ENCODE assay signal across 11 cellular contexts in the genomic region with DNA sequence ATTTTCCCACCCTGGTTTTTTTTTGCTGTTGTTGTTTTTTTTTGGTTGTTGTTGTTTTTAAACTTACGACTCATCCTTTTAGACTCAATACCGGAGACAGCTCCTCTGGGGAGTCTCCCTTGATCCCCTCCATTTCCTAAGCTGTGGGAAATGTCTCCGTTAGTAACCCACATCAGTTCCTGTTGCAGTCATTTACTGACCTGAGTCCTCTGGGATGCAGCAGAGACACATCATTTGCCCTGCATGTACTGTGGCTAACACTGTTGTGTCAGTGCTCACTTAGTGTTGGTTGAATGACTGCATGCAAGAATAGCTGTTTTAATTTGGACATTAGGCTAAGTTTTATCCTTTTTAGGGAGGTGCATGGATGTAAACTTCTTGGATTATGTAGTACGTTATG.
A peak's percentile ranks its signal among the peaks of the same experiment; 100 is the strongest.
DNase-seq lines count a peak whose midpoint lies in the region; ATAC-seq and TF ChIP-seq lines count a peak whose summit lies in the region.
"Had no signal": no experiment of that assay in that cellular context is flagged by ENCODE, and none has a peak within 500 bp of the region (broad histone marks: within the 10 kb centered on the region; RNA-seq: fewer than 3 reads in every experiment).

No MANE protein-coding gene starts in this region.

- H3K27me3 Mint-ChIP-seq in activated T-helper 2 cell treated with anti-CD3 and anti-CD28 coated beads, Interferon-gamma antibody, Interleukin-2, Interleukin-4, amounts not matched to agents 10 μg/mL and 5 μg/mL and 100 μg/mL, durations not matched to agents 14 hours and 24 hours and 36 hours (ENCODE audit: low read depth): no peaks in the 10 kb centered on the region
- H3K27me3 Mint-ChIP-seq in immature natural killer cell (ENCODE audit: low read depth in 3 of 3) (peaks cover 0 to 1% (median 0%) of the 10 kb centered on the region in 3 donors), nephron progenitor cell (ENCODE audit: low read depth, poor library complexity) (no peaks in the 10 kb centered on the region)

- peaks cover 34% of the 10 kb centered on the region for H3K36me3 Mint-ChIP-seq in activated T-helper 2 cell treated with anti-CD3 and anti-CD28 coated beads, Interferon-gamma antibody, Interleukin-2, Interleukin-4, amounts not matched to agents 10 μg/mL and 5 μg/mL and 100 μg/mL, durations not matched to agents 14 hours and 24 hours and 36 hours (ENCODE audit: low read depth)
- peaks cover 0 to 4% (median 0%) of the 10 kb centered on the region in 3 donors for H3K36me3 Mint-ChIP-seq in immature natural killer cell
- no peaks in the 10 kb centered on the region for H3K36me3 Mint-ChIP-seq in nephron progenitor cell (ENCODE audit: low read depth)

- H3K4me1 Mint-ChIP-seq in activated T-helper 2 cell treated with anti-CD3 and anti-CD28 coated beads, Interferon-gamma antibody, Interleukin-2, Interleukin-4, amounts not matched to agents 10 μg/mL and 5 μg/mL and 100 μg/mL, durations not matched to agents 14 hours and 24 hours and 36 hours (ENCODE audit: low read depth): peaks cover 42% of the 10 kb centered on the region
- H3K4me1 Mint-ChIP-seq in immature natural killer cell (peaks cover 43 to 57% of the 10 kb centered on the region in 2 donors), nephron progenitor cell (peaks cover 8% of the 10 kb centered on the region)

- ATAC-seq in Right ventricle myocardium superior (ENCODE audit: poor library complexity) (peak; percentile 42), GM18909 (IDR thresholded peaks at IDR 0.05; ENCODE audit: poor library complexity, unreplicated experiment) (no peak), GM19351 (IDR thresholded peaks at IDR 0.05; ENCODE audit: unreplicated experiment) (no peak)
- ATAC-seq: pancreas had no signal

- DNase-seq in Right ventricle myocardium superior (no peak), cardiac septum (ENCODE audit: low spot score) (no peak), immature natural killer cell (no peak), nephron progenitor cell (no peak), putamen (ENCODE audit: low spot score) (no peak)
- no peak for DNase-seq in activated T-helper 2 cell treated with anti-CD3 and anti-CD28 coated beads, Interferon-gamma antibody, Interleukin-2, Interleukin-4, amounts not matched to agents 10 μg/mL and 5 μg/mL and 100 μg/mL, durations not matched to agents 14 hours and 24 hours and 36 hours (ENCODE audit: low spot score)
- DNase-seq: C1 segment of cervical spinal cord, NCI-H1048, pancreas had no signal

- no peaks in the 10 kb centered on the region for H3K9me3 Mint-ChIP-seq in activated T-helper 2 cell treated with anti-CD3 and anti-CD28 coated beads, Interferon-gamma antibody, Interleukin-2, Interleukin-4, amounts not matched to agents 10 μg/mL and 5 μg/mL and 100 μg/mL, durations not matched to agents 14 hours and 24 hours and 36 hours
- H3K9me3 Mint-ChIP-seq in immature natural killer cell: no peaks in the 10 kb centered on the region
- H3K9me3 Mint-ChIP-seq in nephron progenitor cell: no peaks in the 10 kb centered on the region

- TF ChIP-seq CTCF in nephron progenitor cell (IDR thresholded peaks at IDR 0.05): no peak

- H3K27ac Mint-ChIP-seq in activated T-helper 2 cell treated with anti-CD3 and anti-CD28 coated beads, Interferon-gamma antibody, Interleukin-2, Interleukin-4, amounts not matched to agents 10 μg/mL and 5 μg/mL and 100 μg/mL, durations not matched to agents 14 hours and 24 hours and 36 hours: peak overlapping the region; percentile 6
- H3K27ac Mint-ChIP-seq in immature natural killer cell: peak overlapping the region; percentile 45 to 84 (median 69)
- H3K27ac Mint-ChIP-seq in nephron progenitor cell: no peak overlapping the region

- no peak overlapping the region for H3K4me3 Mint-ChIP-seq in activated T-helper 2 cell treated with anti-CD3 and anti-CD28 coated beads, Interferon-gamma antibody, Interleukin-2, Interleukin-4, amounts not matched to agents 10 μg/mL and 5 μg/mL and 100 μg/mL, durations not matched to agents 14 hours and 24 hours and 36 hours (ENCODE audit: low read depth)
- H3K4me3 Mint-ChIP-seq in immature natural killer cell (peak overlapping the region in 3 of 5 donors; percentile 0 to 19 (median 2)), nephron progenitor cell (no peak overlapping the region)

- intact Hi-C loops in Right ventricle myocardium superior (cut with DNase I) (no loop called here), cardiac septum (cut with DNase I) (no loop called here)
- intact Hi-C loops in activated T-helper 2 cell treated with anti-CD3 and anti-CD28 coated beads, Interferon-gamma antibody, Interleukin-2, Interleukin-4, amounts not matched to agents 10 μg/mL and 5 μg/mL and 100 μg/mL, durations not matched to agents 14 hours and 24 hours and 36 hours (cut with micrococcal nuclease): no loop called here

Comparison
In these comparisons a context has a peak if more than half of its experiments do, and no peak if none do; other contexts are left out.
1. H3K4me3 Mint-ChIP-seq: peak in immature natural killer cell (3 of 5); none in activated T-helper 2 cell treated with anti-CD3 and anti-CD28 coated beads, Interferon-gamma antibody, Interleukin-2, Interleukin-4, amounts not matched to agents 10 μg/mL and 5 μg/mL and 100 μg/mL, durations not matched to agents 14 hours and 24 hours and 36 hours (single experiment) and nephron progenitor cell (single experiment).